ENCODE assay signal across 16 cellular contexts in the genomic region with DNA sequence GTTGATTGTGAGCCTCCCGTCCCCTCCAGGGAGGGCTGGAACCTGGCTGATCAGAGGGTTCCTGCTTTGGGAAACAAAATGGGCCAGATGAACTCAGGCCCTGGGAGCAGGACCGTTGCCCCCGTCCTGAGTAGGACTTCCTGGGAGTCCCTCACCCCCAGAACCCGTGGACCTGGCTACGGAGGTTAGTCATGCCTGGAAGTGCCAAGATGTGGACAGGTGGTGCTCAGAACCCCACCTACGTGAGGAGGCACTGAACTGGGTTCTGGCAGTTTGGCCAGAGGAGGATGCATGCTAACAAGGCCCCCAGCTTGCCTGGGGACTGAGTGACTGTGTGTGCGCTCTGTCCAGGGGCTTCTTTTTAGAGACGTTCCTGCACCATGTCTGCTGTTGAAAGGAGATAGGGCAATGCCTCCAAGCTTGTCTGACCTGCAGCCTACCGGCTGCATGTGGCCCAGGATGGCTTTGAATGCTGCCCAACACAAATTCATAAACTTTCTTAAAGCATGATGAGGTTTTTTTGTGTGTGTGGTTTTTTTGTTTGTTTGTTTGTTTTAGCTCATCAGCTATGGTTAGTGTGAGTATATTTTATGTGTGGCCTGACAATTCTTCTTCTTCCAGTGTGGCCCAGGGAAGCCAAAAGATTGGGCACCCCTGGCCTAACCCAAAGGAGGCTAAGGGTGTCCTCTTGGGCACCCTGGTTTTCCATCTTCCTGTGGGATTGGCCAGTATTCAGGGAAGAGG. TPM values are rescaled to one million over a fixed set of nuclear protein-coding genes. Genes with fewer than 3 reads are reported as not detected.
DNase-seq lines count a peak whose midpoint lies in the region; FAIRE-seq and TF ChIP-seq lines count a peak whose summit lies in the region.
"Had no signal": no experiment of that assay in that cellular context is flagged by ENCODE, and none has a peak within 500 bp of the region (broad histone marks: within the 10 kb centered on the region; RNA-seq: fewer than 3 reads in every experiment).

No MANE protein-coding gene starts in this region.

- FAIRE-seq in RCC 7860 (lab: Jason Lieb, UNC), result no peak

- H3K27ac ChIP-seq in RWPE1, result peak overlapping the region; percentile 30
- H3K27ac ChIP-seq in iPS-18a (ENCODE audit: low read length), result no peak overlapping the region
- H3K27ac ChIP-seq in skeletal muscle tissue (ENCODE audit: low read depth, low read length), result no peak overlapping the region
- no peak overlapping the region for H3K27ac ChIP-seq in testis
- H3K27ac ChIP-seq: lower lobe of right lung, parathyroid adenoma, SJCRH30 had no signal

- H3K36me3 ChIP-seq in iPS-18a (ENCODE audit: control insufficient read depth, low read depth, low read length) (no peaks in the 10 kb centered on the region), skeletal muscle tissue (ENCODE audit: control insufficient read depth in 3 of 3, insufficient read depth in 3 of 3, low read length in 3 of 3) (no peaks in the 10 kb centered on the region), testis (ENCODE audit: low read depth, missing control alignments) (no peaks in the 10 kb centered on the region)
- H3K36me3 ChIP-seq: lower lobe of right lung, SJCRH30 had no signal

- H3K27me3 ChIP-seq in iPS-18a (ENCODE audit: control insufficient read depth, insufficient read depth, low read length) (peaks cover 13% of the 10 kb centered on the region), skeletal muscle tissue (ENCODE audit: control insufficient read depth in 3 of 3, insufficient read depth in 3 of 3, low read length in 3 of 3) (no peaks in the 10 kb centered on the region), testis (no peaks in the 10 kb centered on the region)
- H3K27me3 ChIP-seq: SJCRH30 had no signal

- H3K27me3 Mint-ChIP-seq in activated CD4-positive, alpha-beta T cell treated with anti-CD3 and anti-CD28 coated beads, Interleukin-2, amount 10 ng/mL, durations not matched to agents 7 days and 5 days, result peaks cover 41% of the 10 kb centered on the region

- H3K4me1 Mint-ChIP-seq in activated CD4-positive, alpha-beta T cell treated with anti-CD3 and anti-CD28 coated beads, Interleukin-2, amount 10 ng/mL, durations not matched to agents 7 days and 5 days, result peaks cover 4% of the 10 kb centered on the region

- no peaks in the 10 kb centered on the region for H3K9me3 ChIP-seq in iPS-18a (ENCODE audit: control insufficient read depth, low read depth, low read length)
- no peaks in the 10 kb centered on the region for H3K9me3 ChIP-seq in skeletal muscle tissue (ENCODE audit: control insufficient read depth in 3 of 3, low read length in 3 of 3)
- H3K9me3 ChIP-seq in testis, result no peaks in the 10 kb centered on the region
- H3K9me3 ChIP-seq: lower lobe of right lung, SJCRH30 had no signal

- DNase-seq in G401 (ENCODE audit: low spot score) (peak; percentile 68), RWPE1 (ENCODE audit: low spot score) (no peak), RCC 7860 (ENCODE audit: low spot score) (no peak), NCI-H774 (lab: John Stamatoyannopoulos, UW) (no peak), testis (no peak)
- no peak for DNase-seq in activated CD4-positive, alpha-beta T cell treated with anti-CD3 and anti-CD28 coated beads, Interleukin-2, amount 10 ng/mL, durations not matched to agents 7 days and 5 days
- DNase-seq: activated CD4-positive, CD25-positive, alpha-beta regulatory T cell; activated T-cell treated with anti-CD3 and anti-CD28 coated beads, Interleukin-2, amount 50 U/mL, for 4 hours; amniotic stem cell; effector CD4-positive, alpha-beta T cell; lower lobe of right lung had no signal

- CTCF ChIA-PET in RWPE1 (lab: Yijun Ruan, JAX), result interaction anchor here (1.3 kb wide), 2 partner anchors 9 to 12 kb away, joined by 3 to 4 read pairs; no protein-coding TSS in a partner anchor
- CTCF ChIA-PET in activated CD4-positive, alpha-beta T cell treated with anti-CD3 and anti-CD28 coated beads, Interleukin-2, amount 10 ng/mL, durations not matched to agents 7 days and 5 days (lab: Charles Lee), result no interaction called here

- peaks cover 35% of the 10 kb centered on the region for H3K4me1 ChIP-seq in iPS-18a (ENCODE audit: control insufficient read depth, low read depth, low read length)
- H3K4me1 ChIP-seq in skeletal muscle tissue (ENCODE audit: control insufficient read depth in 3 of 3, insufficient read depth in 3 of 3, low read length in 3 of 3), result peaks cover 60 to 75% (median 71%) of the 10 kb centered on the region in 3 donors
- H3K4me1 ChIP-seq in testis, result peaks cover 21% of the 10 kb centered on the region
- H3K4me1 ChIP-seq: parathyroid adenoma had no signal

- H3K4me3 Mint-ChIP-seq in activated CD4-positive, alpha-beta T cell treated with anti-CD3 and anti-CD28 coated beads, Interleukin-2, amount 10 ng/mL, durations not matched to agents 7 days and 5 days, result no peak overlapping the region
- H3K4me3 Mint-ChIP-seq: activated T-cell treated with anti-CD3 and anti-CD28 coated beads, Interleukin-2, amount 50 U/mL, for 4 hours had no signal

- H3K9ac ChIP-seq in iPS-18a (ENCODE audit: low read length) (no peak overlapping the region), skeletal muscle tissue (ENCODE audit: low read depth in 1 of 3, low read length in 3 of 3) (peak overlapping the region in 2 of 3 donors; percentile 29 to 45)
- H3K9ac ChIP-seq: parathyroid adenoma had no signal

- TF ChIP-seq POLR2A in testis (IDR thresholded peaks at IDR 0.05), result no peak

- 59 to 63% methylated on average over 2 to 9 of the region's 9 CpGs for WGBS in testis, 2 donors

- no peak overlapping the region for H3K27ac Mint-ChIP-seq in activated CD4-positive, alpha-beta T cell treated with anti-CD3 and anti-CD28 coated beads, Interleukin-2, amount 10 ng/mL, durations not matched to agents 7 days and 5 days
- H3K27ac Mint-ChIP-seq: stimulated activated effector memory CD8-positive, alpha-beta T cell treated with anti-CD3 and anti-CD28 coated beads, Interleukin-12 subunit alpha, Interleukin-12 subunit beta, amount 100 ng/mL, for 72 hours had no signal

- H3K4me3 ChIP-seq in iPS-18a (ENCODE audit: low read length), result peak overlapping the region; percentile 41
- H3K4me3 ChIP-seq in skeletal muscle tissue (ENCODE audit: low read length in 3 of 3), result no peak overlapping the region
- H3K4me3 ChIP-seq in testis, result no peak overlapping the region
- H3K4me3 ChIP-seq: lower lobe of right lung, SJCRH30 had no signal

- no peaks in the 10 kb centered on the region for H3K36me3 Mint-ChIP-seq in activated CD4-positive, alpha-beta T cell treated with anti-CD3 and anti-CD28 coated beads, Interleukin-2, amount 10 ng/mL, durations not matched to agents 7 days and 5 days (ENCODE audit: low read depth)
- H3K36me3 Mint-ChIP-seq: stimulated activated effector memory CD8-positive, alpha-beta T cell treated with anti-CD3 and anti-CD28 coated beads, Interleukin-12 subunit alpha, Interleukin-12 subunit beta, amount 100 ng/mL, for 72 hours had no signal

- TF ChIP-seq CTCF in RWPE1 (conservative IDR thresholded peaks at IDR 0.05; ENCODE audit: low read depth) (no peak), testis (IDR thresholded peaks at IDR 0.05) (no peak)

- intact Hi-C loops in testis (cut with DNase I; ENCODE audit: low total_unique reads), result no loop called here

- POLR2A ChIA-PET in RWPE1 (lab: Yijun Ruan, JAX; ENCODE audit: low non-redundant PET), result no interaction called here
- POLR2A ChIA-PET in activated CD4-positive, alpha-beta T cell treated with anti-CD3 and anti-CD28 coated beads, Interleukin-2, amount 10 ng/mL, durations not matched to agents 7 days and 5 days (lab: Charles Lee), result no interaction called here

- no peaks in the 10 kb centered on the region for H3K9me3 Mint-ChIP-seq in activated CD4-positive, alpha-beta T cell treated with anti-CD3 and anti-CD28 coated beads, Interleukin-2, amount 10 ng/mL, durations not matched to agents 7 days and 5 days
- H3K9me3 Mint-ChIP-seq: activated T-cell treated with anti-CD3 and anti-CD28 coated beads, Interleukin-2, amount 50 U/mL, for 4 hours; stimulated activated effector memory CD8-positive, alpha-beta T cell treated with anti-CD3 and anti-CD28 coated beads, Interleukin-12 subunit alpha, Interleukin-12 subunit beta, amount 100 ng/mL, for 72 hours had no signal

- in situ Hi-C loops in G401 (cut with HindIII; ENCODE audit: low sequenced_read_pairs), result no loop called here

RNA-seq across cellular contexts. Expression of a gene that starts 1.8 kb away (rescaled TPM):
- total RNA-seq in G401 (2014; rRNA removed; shearing (Covaris generic)), result 30.0 and 44.9 TPM in 2 replicates
- 12.5 TPM for total RNA-seq in skeletal muscle tissue
- 100 to 1,000 TPM; 102 to 136 TPM for total RNA-seq in testis
- polyA plus RNA-seq in testis (ENCODE audit: insufficient read depth, low read depth, low replicate concordance), result 57.7 TPM
- total RNA-seq in activated CD4-positive, alpha-beta T cell treated with anti-CD3 and anti-CD28 coated beads, Interleukin-2, amount 10 ng/mL, durations not matched to agents 7 days and 5 days, result not detected

Comparison
In these comparisons a context has a peak if more than half of its experiments do, and no peak if none do; other contexts are left out.
1. RNA of a gene that starts 1.8 kb away (total RNA-seq): 102 to 136 TPM in testis, 30.0 to 44.9 TPM in G401 and 12.5 TPM in skeletal muscle tissue (single experiment); not detected in activated CD4-positive, alpha-beta T cell treated with anti-CD3 and anti-CD28 coated beads, Interleukin-2, amount 10 ng/mL, durations not matched to agents 7 days and 5 days; every median in the first group is over 10 times any median in the second.